9 cellular contexts compared by ENCODE assay signal in the genomic region with DNA sequence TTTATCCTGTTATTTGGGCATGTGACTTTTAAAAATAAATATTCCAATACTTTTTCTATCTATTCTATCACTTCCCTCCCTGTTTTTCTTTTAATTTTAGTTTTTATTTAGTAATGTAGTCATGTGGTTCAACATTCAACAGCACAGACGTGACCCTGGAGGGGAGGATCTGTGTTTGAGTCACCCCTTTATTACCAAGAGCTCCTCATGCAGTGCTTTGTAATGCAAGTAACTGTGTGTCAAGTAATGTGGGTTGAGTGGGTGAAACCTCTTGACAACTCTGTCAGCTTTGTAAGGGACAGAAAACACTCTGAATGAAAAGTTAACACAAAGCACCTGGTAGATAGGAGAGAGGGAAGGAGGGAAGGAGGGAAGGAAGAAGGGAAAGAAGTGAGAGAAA.
DNase-seq lines count a peak whose midpoint lies in the region; ATAC-seq and TF ChIP-seq lines count a peak whose summit lies in the region.
"Had no signal": no experiment of that assay in that cellular context is flagged by ENCODE, and none has a peak within 500 bp of the region (broad histone marks: within the 10 kb centered on the region; RNA-seq: fewer than 3 reads in every experiment).

No MANE protein-coding gene starts in this region.

- DNase-seq in GM03348 (ENCODE audit: low spot score) (peak; percentile 48), NCI-H226 (peak; percentile 57), fibroblast of the aortic adventitia (ENCODE audit: low read depth) (peak; percentile 65), posterior vena cava (ENCODE audit: low spot score) (no peak), GM13976 (ENCODE audit: low spot score) (no peak)

- intact Hi-C loops in posterior vena cava (cut with DNase I) = loop anchor here (2.0 to 10.0 kb wide), 3 partner anchors 220 to 758 kb away; no protein-coding TSS in a partner anchor

- no peak overlapping the region for H3K4me3 ChIP-seq in fibroblast of the aortic adventitia (ENCODE audit: low read depth, low read length)
- H3K4me3 ChIP-seq: mucosa of descending colon had no signal

- ATAC-seq in GM21529 (IDR thresholded peaks at IDR 0.05; ENCODE audit: unreplicated experiment) = peak; percentile 46
- no peak for ATAC-seq in HG02840 (IDR thresholded peaks at IDR 0.05; ENCODE audit: low FRiP score, unreplicated experiment)
- no peak for ATAC-seq in HG02970 (IDR thresholded peaks at IDR 0.05; ENCODE audit: low FRiP score, unreplicated experiment)
- ATAC-seq: mucosa of descending colon had no signal

- no peak for TF ChIP-seq CTCF in fibroblast of the aortic adventitia (IDR thresholded peaks at IDR 0.05; ENCODE audit: insufficient read depth, low read length)
- TF ChIP-seq CTCF in GM13976 (IDR thresholded peaks at IDR 0.05; ENCODE audit: borderline replicate concordance, control extremely low read depth, extremely low read depth, insufficient read depth, missing control alignments) = no peak

- in situ Hi-C loops in GM13976 (cut with MboI; ENCODE audit: low sequenced_read_pairs, unreplicated experiment) = loop anchor here (25.0 kb wide), 2 partner anchors 645 to 745 kb away; partner anchors contain the start of gene ATP13A4

Comparison
In these comparisons a context has a peak if more than half of its experiments do, and no peak if none do; other contexts are left out.
1. DNase-seq: peak in GM03348 (single experiment), NCI-H226 (single experiment) and fibroblast of the aortic adventitia (single experiment); none in posterior vena cava (single experiment) and GM13976 (single experiment).